ENCODE assay signal across 8 cellular contexts in genomic region chr2:238288650-238289573, GRCh38. TPM values are rescaled to one million over a fixed set of nuclear protein-coding genes. Genes with fewer than 3 reads are reported as not detected.
DNase-seq lines count a peak whose midpoint lies in the region; TF ChIP-seq lines count a peak whose summit lies in the region.

No MANE protein-coding gene starts in this region.

- H3K27ac ChIP-seq in RWPE1 (peak overlapping the region; percentile 97), neural cell (ENCODE audit: low read length) (peak overlapping the region; percentile 65), stomach (peak overlapping the region; percentile 98 to 99 (median 98))

- CTCF ChIA-PET in RWPE1 (lab: Yijun Ruan, JAX), result interaction anchor here (0.6 to 1.0 kb wide), 2 partner anchors 16 to 448 kb away, joined by 3 to 5 read pairs; no protein-coding TSS in a partner anchor

- H3K4me3 ChIP-seq in LNCaP clone FGC (ENCODE audit: low read depth, low read length) (peak overlapping the region; percentile 70), neural cell (ENCODE audit: low read length) (peak overlapping the region; percentile 97), stomach (peak overlapping the region; percentile 64 to 89 (median 73))

- no peak for TF ChIP-seq RAD21 in neural cell (conservative IDR thresholded peaks at IDR 0.05)

- no peaks in the 10 kb centered on the region for H3K9me3 ChIP-seq in neural cell (ENCODE audit: low read length)
- H3K9me3 ChIP-seq in stomach, result no peaks in the 10 kb centered on the region

- peak overlapping the region; percentile 76 for H3K9ac ChIP-seq in neural cell (ENCODE audit: low read length)

- peak overlapping the region; percentile 10 for H2AFZ ChIP-seq in neural cell (ENCODE audit: low read depth, low read length)

- H3F3A ChIP-seq in neural cell (ENCODE audit: insufficient read depth, low read length, poor library complexity, severe bottlenecking), result no peaks in the 10 kb centered on the region

- H3K27me3 ChIP-seq in neural cell (ENCODE audit: insufficient read depth, low read depth, low read length) (no peaks in the 10 kb centered on the region), stomach (no peaks in the 10 kb centered on the region)

- H4K20me1 ChIP-seq in neural cell (ENCODE audit: insufficient read depth), result no peaks in the 10 kb centered on the region

- DNase-seq in ELR (ENCODE audit: low read depth) (peak; percentile 99), H4 (ENCODE audit: low spot score) (peak; percentile 98), LNCaP clone FGC (ENCODE audit: low read depth) (peak; percentile 93), RWPE1 (ENCODE audit: low spot score) (peak; percentile 91), fibroblast of the conjunctiva (ENCODE audit: low read depth) (peak; percentile 97), stomach (peak; percentile 100)
- peak; percentile 96 for DNase-seq in activated effector memory CD4-positive, alpha-beta T cell treated with Interleukin-2 at 50 U/mL for 16 hours

- peak in 1 of 4 donors; percentile 60 for TF ChIP-seq POLR2A in stomach (IDR thresholded peaks at IDR 0.05)

- WGBS in stomach, 5 donors, result 0 to 1% (median 1%) methylated on average over 83 to 108 of the region's 108 CpGs

- TF ChIP-seq CTCF in LNCaP clone FGC (IDR thresholded peaks at IDR 0.05; ENCODE audit: control insufficient read depth, extremely low read depth, insufficient read depth), result 0 out of 2 replicates have a peak, but pooled peaks have one; percentile 6
- TF ChIP-seq CTCF in RWPE1 (conservative IDR thresholded peaks at IDR 0.05; ENCODE audit: low read depth), result no peak; the same call in 1 of the 2 replicates
- peak; percentile 62 for TF ChIP-seq CTCF in neural cell (IDR thresholded peaks at IDR 0.05; ENCODE audit: poor library complexity, severe bottlenecking)
- TF ChIP-seq CTCF in stomach (IDR thresholded peaks at IDR 0.05), result peak in 3 of 7 experiments; percentile 13 to 40 (median 26)

- no peaks in the 10 kb centered on the region for H3K9me2 ChIP-seq in neural cell (ENCODE audit: insufficient read depth, low read length)

- peak overlapping the region; percentile 67 for H3K4me2 ChIP-seq in neural cell (ENCODE audit: low read length)

- peaks cover 49 to 75% (median 67%) of the 10 kb centered on the region in 4 donors for H3K4me1 ChIP-seq in stomach

- H3K79me2 ChIP-seq in neural cell (replicated peaks; ENCODE audit: insufficient read depth, low read length), result peaks cover 12% of the 10 kb centered on the region

- TF ChIP-seq EP300 in neural cell (conservative IDR thresholded peaks at IDR 0.05; ENCODE audit: poor library complexity, severe bottlenecking) (peak; percentile 72), stomach (IDR thresholded peaks at IDR 0.05) (no peak)

- intact Hi-C loops in stomach (cut with DNase I; ENCODE audit: low total_unique reads), result no loop called here

- no peaks in the 10 kb centered on the region for H3K36me3 ChIP-seq in neural cell (ENCODE audit: insufficient read depth, low read length)
- no peaks in the 10 kb centered on the region for H3K36me3 ChIP-seq in stomach

- POLR2A ChIA-PET in RWPE1 (lab: Yijun Ruan, JAX; ENCODE audit: low non-redundant PET), result no interaction called here

TF ChIP-seq in neural cell, 6 proteins besides CTCF, POLR2A, EP300 and RAD21:
- TF ChIP-seq MXI1 (conservative IDR thresholded peaks at IDR 0.05; ENCODE audit: poor library complexity, severe bottlenecking), result peak; percentile 93
- no peak for TF ChIP-seq REST (IDR thresholded peaks at IDR 0.05; ENCODE audit: borderline replicate concordance)
- peak; percentile 38 for TF ChIP-seq SMC3 (conservative IDR thresholded peaks at IDR 0.05; ENCODE audit: poor library complexity)
- no peak for TF ChIP-seq EZH2 (IDR thresholded peaks at IDR 0.05; ENCODE audit: borderline replicate concordance, insufficient read depth, low read length, poor library complexity, severe bottlenecking)
- TF ChIP-seq POLR2AphosphoS5 (IDR thresholded peaks at IDR 0.05), result peak; percentile 47
- TF ChIP-seq TAF1 (IDR thresholded peaks at IDR 0.05; ENCODE audit: low read depth), result peak; percentile 21

RNA-seq across cellular contexts. Expression of gene PER2, which starts 0.5 kb away (rescaled TPM):
- total RNA-seq in H4 (2014; rRNA removed; shearing (Covaris generic)), result 3.9 and 4.6 TPM in 2 replicates
- polyA plus RNA-seq in neural cell, result 2.6 and 3.2 TPM in 2 replicates
- polyA minus RNA-seq in neural cell, result 10.2 and 11.9 TPM in 2 replicates
- 100 to 1,000 TPM in 1 of 5 donors, 10 to 100 TPM in 4; 20.9 to 188 (median 40.8) TPM for total RNA-seq in stomach
- polyA plus RNA-seq in stomach, result 1 to 10 TPM; 4.4 to 9.8 (median 7.3) TPM

RNA-seq across cellular contexts. Expression of gene TRAF3IP1, which starts 31.4 kb away (rescaled TPM):
- 1.8 and 7.4 TPM in 2 replicates for total RNA-seq in H4 (2014; rRNA removed; shearing (Covaris generic))
- polyA plus RNA-seq in neural cell (11.9 and 12.5 TPM in 2 replicates), stomach (10 to 100 TPM in 2 of 3 donors, 1 to 10 TPM in 1; 4.4 to 20.6 (median 10.8) TPM)
- 16.1 and 21.5 TPM in 2 replicates for polyA minus RNA-seq in neural cell
- total RNA-seq in stomach, result 10 to 100 TPM in 3 of 5 donors, 1 to 10 TPM in 1, under 1 TPM in 1; 0.58 to 21.1 (median 10.7) TPM

RNA-seq across cellular contexts. Expression of gene HES6, which starts 49.1 kb away (rescaled TPM):
- 4.8 and 6.3 TPM in 2 replicates for total RNA-seq in H4 (2014; rRNA removed; shearing (Covaris generic))
- polyA plus RNA-seq in neural cell, result 236 and 237 TPM in 2 replicates
- polyA minus RNA-seq in neural cell, result 38.5 and 55.3 TPM in 2 replicates
- total RNA-seq in stomach, result 100 to 1,000 TPM in 1 of 5 donors, 10 to 100 TPM in 1, 1 to 10 TPM in 2, not detected in 1; 6.7 to 222 (median 45.5) TPM
- polyA plus RNA-seq in stomach, result 10 to 100 TPM; 10.8 to 20.0 (median 17.0) TPM

Comparison
In these comparisons a context has a peak if more than half of its experiments do, and no peak if none do; other contexts are left out.
1. Peak in every context shown above with its lines: DNase-seq, H3K4me3 ChIP-seq and H3K27ac ChIP-seq.